ENCODE assay signal across 24 cellular contexts in genomic region chr11:114277637-114278341, GRCh38. TPM values are rescaled to one million over a fixed set of nuclear protein-coding genes. Genes with fewer than 3 reads are reported as not detected.
"Had no signal": no experiment of that assay in that cellular context is flagged by ENCODE, and none has a peak within 500 bp of the region (broad histone marks: within the 10 kb centered on the region; RNA-seq: fewer than 3 reads in every experiment).

No MANE protein-coding gene starts in this region.

- FAIRE-seq: endothelial cell of umbilical vein, pancreas had no signal

- H3K36me3 ChIP-seq: colonic mucosa, lower lobe of right lung, neural progenitor cell, pancreas, suprapubic skin, thyroid gland, upper lobe of left lung, uterus had no signal

- H3K9me3 Mint-ChIP-seq: endodermal cell; memory B cell; mesothelial cell of epicardium; natural killer cell treated with Interleukin-12 subunit alpha and Interleukin-12 subunit beta and Interleukin-15 and Interleukin-18, amount 100 ng/mL, for 72 hours; neural progenitor cell had no signal

- H3K79me2 ChIP-seq: hepatocyte had no signal

- H3K27me3 ChIP-seq: colonic mucosa, neural progenitor cell, pancreas, thyroid gland, upper lobe of left lung, uterus had no signal

- H3K4me1 Mint-ChIP-seq: memory B cell had no signal

- DNase-seq: colonic mucosa; dermis blood vessel endothelial cell; effector CD4-positive, alpha-beta T cell; endodermal cell; erythroblast; foreskin melanocyte; lower lobe of right lung; nucleus accumbens; pancreas; right cardiac atrium; stimulated activated CD4-positive, alpha-beta T cell treated with anti-CD3 and anti-CD28 coated beads, Interleukin-2, amount 100 ng/mL, for 48 hours; stimulated activated naive CD4-positive, alpha-beta T cell treated with Interleukin-2 at 50 U/mL for 16 hours; thyroid gland; upper lobe of left lung; uterus had no signal

- H2AFZ ChIP-seq: hepatocyte, neural progenitor cell had no signal

- ATAC-seq: lower lobe of right lung, pancreas, right cardiac atrium had no signal

- H3K4me1 ChIP-seq: colonic mucosa, pancreas, uterus had no signal

- H3K4me3 Mint-ChIP-seq: endodermal cell; memory B cell; mesothelial cell of epicardium; natural killer cell treated with Interleukin-12 subunit alpha and Interleukin-12 subunit beta and Interleukin-15 and Interleukin-18, amount 100 ng/mL, for 72 hours; neural progenitor cell had no signal

- H3K4me3 ChIP-seq: colonic mucosa, hepatocyte, lower lobe of right lung, neural progenitor cell, pancreas, smooth muscle cell, suprapubic skin, thyroid gland, upper lobe of left lung, uterus had no signal

- H3K9ac ChIP-seq: neural progenitor cell had no signal

- H3K36me3 Mint-ChIP-seq: memory B cell; mesothelial cell of epicardium; natural killer cell treated with Interleukin-12 subunit alpha and Interleukin-12 subunit beta and Interleukin-15 and Interleukin-18, amount 100 ng/mL, for 72 hours; neural progenitor cell had no signal

- H3K27ac Mint-ChIP-seq: endodermal cell; memory B cell; mesothelial cell of epicardium; natural killer cell treated with Interleukin-12 subunit alpha and Interleukin-12 subunit beta and Interleukin-15 and Interleukin-18, amount 100 ng/mL, for 72 hours; neural progenitor cell; progenitor cell of endocrine pancreas had no signal

- H3K27ac ChIP-seq: colonic mucosa, hepatocyte, lower lobe of right lung, neural progenitor cell, pancreas, suprapubic skin, thyroid gland, upper lobe of left lung, uterus had no signal

- H3K9me3 ChIP-seq: colonic mucosa, lower lobe of right lung, pancreas, suprapubic skin, thyroid gland, upper lobe of left lung, uterus had no signal

- H3K4me2 ChIP-seq: hepatocyte, neural progenitor cell, smooth muscle cell had no signal

RNA-seq across cellular contexts. Expression of gene NNMT, which starts 18.4 kb away (rescaled TPM):
- total RNA-seq: endodermal cell; natural killer cell treated with Interleukin-12 subunit alpha and Interleukin-12 subunit beta and Interleukin-15 and Interleukin-18, amount 100 ng/mL, for 72 hours had no signal
